Comparison of ENCODE assay signal across 23 cellular contexts in the genomic region with DNA sequence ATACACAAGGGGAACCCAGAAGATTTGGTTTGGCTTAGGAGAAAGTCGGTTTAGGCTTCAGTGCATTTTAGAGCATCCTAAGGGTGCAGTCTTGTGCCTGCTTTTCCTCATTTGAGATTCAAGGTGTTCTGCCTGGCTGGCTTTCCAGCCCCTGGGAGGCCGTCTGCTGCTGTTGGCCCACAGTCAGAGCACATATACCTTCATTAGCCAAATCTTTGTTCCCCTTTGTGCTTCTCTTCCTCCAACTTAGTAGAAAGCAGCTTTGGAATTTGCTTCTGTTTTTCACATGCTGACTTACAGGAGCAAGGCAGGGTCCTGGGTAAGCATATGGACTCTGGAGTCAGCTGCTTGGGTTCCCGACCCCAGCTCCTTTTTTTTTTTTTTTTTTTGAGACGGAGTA.
"Had no signal": no experiment of that assay in that cellular context is flagged by ENCODE, and none has a peak within 500 bp of the region (broad histone marks: within the 10 kb centered on the region; RNA-seq: fewer than 3 reads in every experiment).

No MANE protein-coding gene starts in this region.

- H3K27me3 ChIP-seq: MG63 had no signal

- DNase-seq: IMR-90, Karpas-422, KG1, MG63, NCI-H1092, NCI-H1105 treated with DMSO at 0.1 percent for 48 hours, NCI-H1417 treated with DMSO at 0.1 percent for 48 hours, NCI-H146, NCI-H1694 treated with DMSO at 0.1 percent for 48 hours, NCI-H1930, NCI-H2081, NCI-H2107, NCI-H2227 treated with DMSO at 0.1 percent for 48 hours, NCI-H510A, NCI-H524 treated with DMSO at 0.1 percent for 48 hours, NCI-H69, NCI-H774, PC-3, SHP77, SK-N-SH had no signal

- H3K27ac ChIP-seq: RWPE1 had no signal

- H3K4me2 ChIP-seq: SK-N-SH had no signal

- ATAC-seq: HepG2, Panc1, PC-3 had no signal

- H3K9me2 ChIP-seq: SK-N-SH had no signal

- H3K36me3 ChIP-seq: MG63 had no signal

- H3K4me3 ChIP-seq: MG63 had no signal
